In genomic region chr10:30676319-30676718, GRCh38 we compare ENCODE assay signal across 17 cellular contexts. TPM values are rescaled to one million over a fixed set of nuclear protein-coding genes. Genes with fewer than 3 reads are reported as not detected.
DNase-seq lines count a peak whose midpoint lies in the region; ATAC-seq, FAIRE-seq and TF ChIP-seq lines count a peak whose summit lies in the region.
"Had no signal": no experiment of that assay in that cellular context is flagged by ENCODE, and none has a peak within 500 bp of the region (broad histone marks: within the 10 kb centered on the region; RNA-seq: fewer than 3 reads in every experiment).

No MANE protein-coding gene starts in this region.

- H4K91ac ChIP-seq in mesenchymal stem cell (ENCODE audit: low read length) = no peak overlapping the region

- peaks cover 49% of the 10 kb centered on the region for H3K27me3 ChIP-seq in OCI-LY3 (ENCODE audit: low read depth, low read length)
- no peaks in the 10 kb centered on the region for H3K27me3 ChIP-seq in mesenchymal stem cell (ENCODE audit: control insufficient read depth in 1 of 2, insufficient read depth in 1 of 2, low read length in 2 of 2)
- H3K27me3 ChIP-seq: BLaER1 treated with 17β-estradiol and CSF1 and Interleukin-3, amounts not matched to agents 10 nM and 100 nM had no signal

- H3K79me1 ChIP-seq in mesenchymal stem cell (replicated peaks; ENCODE audit: low read length, poor library complexity, severe bottlenecking) = no peaks in the 10 kb centered on the region

- DNase-seq in GM12892 (ENCODE audit: insufficient read length) (no peak), mesenchymal stem cell (no peak), hepatic stellate cell (ENCODE audit: low spot score) (no peak)
- no peak for DNase-seq in activated naive CD8-positive, alpha-beta T cell treated with anti-CD3 and anti-CD28 coated beads for 36 hours
- DNase-seq: ACHN; CD4-positive, CD25-positive, alpha-beta regulatory T cell; DMS 273 treated with DMSO at 0.1 percent for 48 hours; H9; KG1 had no signal

- no peaks in the 10 kb centered on the region for H4K20me1 ChIP-seq in OCI-LY3 (ENCODE audit: insufficient read depth, low read length)
- H4K20me1 ChIP-seq: BLaER1 treated with 17β-estradiol and CSF1 and Interleukin-3, amounts not matched to agents 10 nM and 100 nM had no signal

- H3K9me3 Mint-ChIP-seq in activated naive CD8-positive, alpha-beta T cell treated with anti-CD3 and anti-CD28 coated beads for 36 hours = peaks cover 5% of the 10 kb centered on the region

- FAIRE-seq in GM12892 (lab: Jason Lieb, UNC) = peak; percentile 89

- no peak overlapping the region for H2BK5ac ChIP-seq in mesenchymal stem cell (ENCODE audit: low read depth, low read length, poor library complexity, severe bottlenecking)

- H3K4me1 Mint-ChIP-seq in activated naive CD8-positive, alpha-beta T cell treated with anti-CD3 and anti-CD28 coated beads for 36 hours = no peaks in the 10 kb centered on the region

- no peak overlapping the region for H3K18ac ChIP-seq in mesenchymal stem cell (ENCODE audit: low read depth in 1 of 2, low read length in 2 of 2)

- no peaks in the 10 kb centered on the region for H3K79me2 ChIP-seq in OCI-LY3 (ENCODE audit: low read length)

- H3K9ac ChIP-seq in OCI-LY3 (ENCODE audit: low read length) (no peak overlapping the region), mesenchymal stem cell (ENCODE audit: low read length) (no peak overlapping the region)
- H3K9ac ChIP-seq: BLaER1 treated with 17β-estradiol and CSF1 and Interleukin-3, amounts not matched to agents 10 nM and 100 nM had no signal

- H3K4me1 ChIP-seq in OCI-LY3 (ENCODE audit: low read length) (peaks cover 7% of the 10 kb centered on the region), mesenchymal stem cell (ENCODE audit: control insufficient read depth, insufficient read depth, low read depth, low read length) (no peaks in the 10 kb centered on the region)
- H3K4me1 ChIP-seq: BLaER1 treated with 17β-estradiol and CSF1 and Interleukin-3, amounts not matched to agents 10 nM and 100 nM had no signal

- H3K4me3 ChIP-seq in OCI-LY3 (ENCODE audit: low read length) (peak overlapping the region; percentile 53), mesenchymal stem cell (ENCODE audit: insufficient read depth in 1 of 2, low read depth in 1 of 2, low read length in 2 of 2) (no peak overlapping the region)
- H3K4me3 ChIP-seq: BLaER1 treated with 17β-estradiol and CSF1 and Interleukin-3, amounts not matched to agents 10 nM and 100 nM; GM23338 had no signal

- H2BK120ac ChIP-seq in mesenchymal stem cell (ENCODE audit: low read depth, low read length) = no peak overlapping the region

- H2AK5ac ChIP-seq in mesenchymal stem cell (ENCODE audit: low read length, severe bottlenecking) = no peak overlapping the region

- H3K36me3 Mint-ChIP-seq in activated naive CD8-positive, alpha-beta T cell treated with anti-CD3 and anti-CD28 coated beads for 36 hours = no peaks in the 10 kb centered on the region
- H3K36me3 Mint-ChIP-seq: CD4-positive, CD25-positive, alpha-beta regulatory T cell had no signal

- no peak overlapping the region for H2AFZ ChIP-seq in OCI-LY3 (ENCODE audit: low read depth, low read length)
- H2AFZ ChIP-seq in mesenchymal stem cell (ENCODE audit: low read depth, low read length) = no peak overlapping the region
- H2AFZ ChIP-seq: GM23338 had no signal

- H2BK12ac ChIP-seq in mesenchymal stem cell (ENCODE audit: low read length in 2 of 2) = no peak overlapping the region

- H3K27ac ChIP-seq in OCI-LY3 (ENCODE audit: low read length) = no peak overlapping the region
- H3K27ac ChIP-seq in mesenchymal stem cell (ENCODE audit: low read length, poor library complexity, severe bottlenecking) = no peak overlapping the region
- H3K27ac ChIP-seq: BLaER1 treated with 17β-estradiol and CSF1 and Interleukin-3, amounts not matched to agents 10 nM and 100 nM had no signal

- 91% methylated on average over 3 of the region's 3 CpGs for WGBS in mesenchymal stem cell

- H3K9me3 ChIP-seq in OCI-LY3 (ENCODE audit: insufficient read depth, low read length) = no peaks in the 10 kb centered on the region
- H3K9me3 ChIP-seq in mesenchymal stem cell (ENCODE audit: control insufficient read depth, low read length) = no peaks in the 10 kb centered on the region

- ATAC-seq in GM21526 (IDR thresholded peaks at IDR 0.05; ENCODE audit: low FRiP score, unreplicated experiment) = no peak
- no peak for ATAC-seq in GM19328 (IDR thresholded peaks at IDR 0.05; ENCODE audit: unreplicated experiment)

- H3K27me3 Mint-ChIP-seq in activated naive CD8-positive, alpha-beta T cell treated with anti-CD3 and anti-CD28 coated beads for 36 hours = peaks cover 11% of the 10 kb centered on the region

- no peak overlapping the region for H3K4ac ChIP-seq in mesenchymal stem cell (ENCODE audit: low read depth in 1 of 2, low read length in 2 of 2)

- H3K4me3 Mint-ChIP-seq in activated naive CD8-positive, alpha-beta T cell treated with anti-CD3 and anti-CD28 coated beads for 36 hours = no peak overlapping the region
- H3K4me3 Mint-ChIP-seq: CD4-positive, CD25-positive, alpha-beta regulatory T cell; GM23338; H9 had no signal

- no peak overlapping the region for H3K23ac ChIP-seq in mesenchymal stem cell (ENCODE audit: low read length in 2 of 2)

- H3K27ac Mint-ChIP-seq in activated naive CD8-positive, alpha-beta T cell treated with anti-CD3 and anti-CD28 coated beads for 36 hours = no peak overlapping the region
- H3K27ac Mint-ChIP-seq: CD4-positive, CD25-positive, alpha-beta regulatory T cell; GM23338; H9 had no signal

- H3K4me2 ChIP-seq in OCI-LY3 (ENCODE audit: low read length) (peak overlapping the region; percentile 73), mesenchymal stem cell (ENCODE audit: low read length, poor library complexity, severe bottlenecking) (no peak overlapping the region)
- H3K4me2 ChIP-seq: BLaER1 treated with 17β-estradiol and CSF1 and Interleukin-3, amounts not matched to agents 10 nM and 100 nM; GM23338 had no signal

- peak overlapping the region; percentile 28 for H4K8ac ChIP-seq in mesenchymal stem cell (ENCODE audit: low read length)

- H2BK15ac ChIP-seq in mesenchymal stem cell (ENCODE audit: low read depth, poor library complexity, severe bottlenecking) = no peak overlapping the region

- TF ChIP-seq POLR2A in GM12892 (IDR thresholded peaks at IDR 0.05; ENCODE audit: low read depth, low read length) = no peak

- H3K36me3 ChIP-seq in OCI-LY3 (replicated peaks; ENCODE audit: low read depth, low read length) = no peaks in the 10 kb centered on the region
- H3K36me3 ChIP-seq in mesenchymal stem cell (ENCODE audit: control insufficient read depth in 1 of 2, insufficient read depth in 2 of 2, low read depth in 1 of 2, low read length in 2 of 2) = no peaks in the 10 kb centered on the region
- H3K36me3 ChIP-seq: BLaER1 treated with 17β-estradiol and CSF1 and Interleukin-3, amounts not matched to agents 10 nM and 100 nM had no signal

- H3K14ac ChIP-seq in mesenchymal stem cell (ENCODE audit: low read length in 2 of 2) = peak overlapping the region in 1 of 2 experiments; percentile 55

- no peak for TF ChIP-seq CTCF in OCI-LY3 (IDR thresholded peaks at IDR 0.05; ENCODE audit: low read depth, low read length)

RNA-seq across cellular contexts. Expression of gene LYZL2, which starts 46.8 kb away (rescaled TPM):
- not detected for polyA plus RNA-seq in GM12892 (2012; ENCODE audit: missing spikeins)
- not detected for polyA plus RNA-seq in mesenchymal stem cell (2013, experiment 1 of 2)
- not detected for polyA plus RNA-seq in mesenchymal stem cell (2013, experiment 2 of 2)
- total RNA-seq in activated naive CD8-positive, alpha-beta T cell treated with anti-CD3 and anti-CD28 coated beads for 36 hours = not detected
- total RNA-seq: A172; CD4-positive, CD25-positive, alpha-beta regulatory T cell; Daoy; GM23338; H9; LHCN-M2 had no signal
- polyA plus RNA-seq: CD4-positive, CD25-positive, alpha-beta regulatory T cell; GM23338 had no signal
